ENCODE assay signal across 1 cellular context in genomic region chr1:65310078-65310587, GRCh38.
TF ChIP-seq lines count a peak whose summit lies in the region.

No MANE protein-coding gene starts in this region.

TF ChIP-seq in HepG2, 621 proteins besides CTCF, POLR2A, EP300 and RAD21 (continued from another document):
- no peak for TF ChIP-seq ZBTB10 (CRISPR knock-in tag; IDR thresholded peaks at IDR 0.05; ENCODE audit: borderline replicate concordance)
- no peak for TF ChIP-seq ZNF367 (CRISPR knock-in tag; IDR thresholded peaks at IDR 0.05; ENCODE audit: borderline replicate concordance)
